Comparison of ENCODE assay signal across 16 cellular contexts in genomic region chr2:165777522-165778186, GRCh38. TPM values are rescaled to one million over a fixed set of nuclear protein-coding genes. Genes with fewer than 3 reads are reported as not detected.
A peak's percentile ranks its signal among the peaks of the same experiment; 100 is the strongest.
DNase-seq lines count a peak whose midpoint lies in the region; ATAC-seq and TF ChIP-seq lines count a peak whose summit lies in the region.
"Had no signal": no experiment of that assay in that cellular context is flagged by ENCODE, and none has a peak within 500 bp of the region (broad histone marks: within the 10 kb centered on the region; RNA-seq: fewer than 3 reads in every experiment).

No MANE protein-coding gene starts in this region.

- H2BK5ac ChIP-seq in H9 (ENCODE audit: insufficient read length, low read length): no peak overlapping the region

- no peak overlapping the region for H2BK12ac ChIP-seq in H9 (ENCODE audit: insufficient read length, low read depth, low read length)

- no peak overlapping the region for H3K14ac ChIP-seq in H9 (ENCODE audit: insufficient read depth, low read length)

- H3K4ac ChIP-seq in H9 (ENCODE audit: low read depth, low read length): no peak overlapping the region

- peaks cover 30% of the 10 kb centered on the region for H3K36me3 Mint-ChIP-seq in activated CD4-positive, alpha-beta T cell treated with anti-CD3 and anti-CD28 coated beads, Interleukin-2, amount 10 ng/mL, durations not matched to agents 24 days and 14 days (ENCODE audit: low read depth)
- H3K36me3 Mint-ChIP-seq in H9 (ENCODE audit: insufficient read depth in 1 of 3, low read depth in 3 of 3): peaks cover 50 to 66% (median 58%) of the 10 kb centered on the region in 3 experiments
- H3K36me3 Mint-ChIP-seq in activated CD8-positive, alpha-beta T cell treated with anti-CD3 and anti-CD28 coated beads for 36 hours (ENCODE audit: low read depth): peaks cover 2% of the 10 kb centered on the region
- peaks cover 6% of the 10 kb centered on the region for H3K36me3 Mint-ChIP-seq in natural killer cell

- no peaks in the 10 kb centered on the region for H3K27me3 ChIP-seq in H9 (ENCODE audit: insufficient read depth, low read length)
- H3K27me3 ChIP-seq in lower lobe of right lung (ENCODE audit: low read depth): no peaks in the 10 kb centered on the region

- ATAC-seq in activated CD8-positive, alpha-beta T cell treated with anti-CD3 and anti-CD28 coated beads for 36 hours: peak; percentile 61
- ATAC-seq in natural killer cell: peak; percentile 80 to 85 (median 84)
- no peak for ATAC-seq in lower lobe of right lung
- ATAC-seq: A549 had no signal

- H3K4me1 Mint-ChIP-seq in activated CD4-positive, alpha-beta T cell treated with anti-CD3 and anti-CD28 coated beads, Interleukin-2, amount 10 ng/mL, durations not matched to agents 24 days and 14 days: peaks cover 17% of the 10 kb centered on the region
- peaks cover 28 to 42% of the 10 kb centered on the region in 2 experiments for H3K4me1 Mint-ChIP-seq in H9
- H3K4me1 Mint-ChIP-seq in activated CD8-positive, alpha-beta T cell treated with anti-CD3 and anti-CD28 coated beads for 36 hours (ENCODE audit: low read depth): peaks cover 5% of the 10 kb centered on the region
- H3K4me1 Mint-ChIP-seq in natural killer cell: peaks cover 64 to 68% of the 10 kb centered on the region in 2 donors

- H3K23me2 ChIP-seq in H9 (ENCODE audit: insufficient read length, low read depth, low read length, poor library complexity, severe bottlenecking): no peaks in the 10 kb centered on the region

- H3K27me3 Mint-ChIP-seq in activated CD4-positive, alpha-beta T cell treated with anti-CD3 and anti-CD28 coated beads, Interleukin-2, amount 10 ng/mL, durations not matched to agents 24 days and 14 days: no peaks in the 10 kb centered on the region
- H3K27me3 Mint-ChIP-seq in H9 (ENCODE audit: low read depth): no peaks in the 10 kb centered on the region
- no peaks in the 10 kb centered on the region for H3K27me3 Mint-ChIP-seq in activated CD8-positive, alpha-beta T cell treated with anti-CD3 and anti-CD28 coated beads for 36 hours
- H3K27me3 Mint-ChIP-seq in natural killer cell (ENCODE audit: low read depth in 2 of 2): no peaks in the 10 kb centered on the region

- H2BK120ac ChIP-seq in H9 (ENCODE audit: low read depth, low read length, poor library complexity, severe bottlenecking): no peak overlapping the region

- POLR2A ChIA-PET in activated CD8-positive, alpha-beta T cell treated with anti-CD3 and anti-CD28 coated beads for 36 hours (lab: Charles Lee): interaction anchor here (0.6 kb wide), 1 partner anchor 234 kb away, joined by 3 read pairs; no protein-coding TSS in a partner anchor

- H3K4me1 ChIP-seq in H9 (ENCODE audit: insufficient read depth, low read length) (peaks cover 15% of the 10 kb centered on the region), lower lobe of right lung (no peaks in the 10 kb centered on the region)
- H3K4me1 ChIP-seq: A549, parathyroid adenoma had no signal

- no peak overlapping the region for H3T11ph ChIP-seq in H9 (ENCODE audit: low read length)

- peak; percentile 66 for DNase-seq in activated CD4-positive, alpha-beta T cell treated with anti-CD3 and anti-CD28 coated beads, Interleukin-2, amount 10 ng/mL, durations not matched to agents 24 days and 14 days
- DNase-seq in activated CD4-positive, alpha-beta T cell treated with anti-CD3 and anti-CD28 coated beads, Interleukin-2, amount 50 U/mL, for 1 hour: no peak
- no peak for DNase-seq in H9
- DNase-seq in activated CD8-positive, alpha-beta T cell treated with anti-CD3 and anti-CD28 coated beads for 36 hours: no peak
- no peak for DNase-seq in natural killer cell
- no peak for DNase-seq in lower lobe of right lung
- DNase-seq in coronary artery (ENCODE audit: low spot score): no peak
- DNase-seq in stimulated activated CD4-positive, alpha-beta T cell treated with anti-CD3 and anti-CD28 coated beads, Interleukin-2, amount 100 ng/mL, for 24 hours: no peak
- DNase-seq: activated CD8-positive, alpha-beta memory T cell treated with anti-CD3 and anti-CD28 coated beads, Interleukin-2, amount 50 U/mL, for 48 hours; amygdala; NCI-H187 treated with DMSO at 0.1 percent for 48 hours; T-helper 9 cell had no signal

- no peak overlapping the region for H2BK20ac ChIP-seq in H9 (ENCODE audit: low read depth, low read length, poor library complexity, severe bottlenecking)

- no peak overlapping the region for H2BK15ac ChIP-seq in H9 (ENCODE audit: low read depth, low read length)

- H2AK5ac ChIP-seq in H9 (ENCODE audit: insufficient read length, low read length): no peak overlapping the region

- H3K27ac Mint-ChIP-seq in activated CD4-positive, alpha-beta T cell treated with anti-CD3 and anti-CD28 coated beads, Interleukin-2, amount 10 ng/mL, durations not matched to agents 24 days and 14 days: peak overlapping the region; percentile 3
- H3K27ac Mint-ChIP-seq in H9 (peak overlapping the region; percentile 17 to 49 (median 41); a peak in 5 of 7 replicates), natural killer cell (peak overlapping the region; percentile 85 to 86)
- H3K27ac Mint-ChIP-seq in activated CD8-positive, alpha-beta T cell treated with anti-CD3 and anti-CD28 coated beads for 36 hours: peak overlapping the region; percentile 17

- H3K4me3 Mint-ChIP-seq in activated CD4-positive, alpha-beta T cell treated with anti-CD3 and anti-CD28 coated beads, Interleukin-2, amount 10 ng/mL, durations not matched to agents 24 days and 14 days: no peak overlapping the region
- H3K4me3 Mint-ChIP-seq in H9 (no peak overlapping the region), natural killer cell (peak overlapping the region; percentile 38)
- no peak overlapping the region for H3K4me3 Mint-ChIP-seq in activated CD8-positive, alpha-beta T cell treated with anti-CD3 and anti-CD28 coated beads for 36 hours

- no peaks in the 10 kb centered on the region for H3K36me3 ChIP-seq in lower lobe of right lung
- H3K36me3 ChIP-seq: thoracic aorta had no signal

- WGBS in H9 (ENCODE audit: extremely low coverage, insufficient read length, low lambda C conversion rate): no CpG with 5 or more reads among the region's 2 CpGs

- intact Hi-C loops in activated CD4-positive, alpha-beta T cell treated with anti-CD3 and anti-CD28 coated beads, Interleukin-2, amount 10 ng/mL, durations not matched to agents 24 days and 14 days (cut with micrococcal nuclease): loop anchor here (2.0 to 5.0 kb wide), 2 partner anchors 15 to 375 kb away; no protein-coding TSS in a partner anchor
- intact Hi-C loops in activated CD8-positive, alpha-beta T cell treated with anti-CD3 and anti-CD28 coated beads for 36 hours (cut with micrococcal nuclease): no loop called here
- intact Hi-C loops in natural killer cell (cut with micrococcal nuclease) (no loop called here), lower lobe of right lung (cut with DNase I) (no loop called here)

- peaks cover 11% of the 10 kb centered on the region for H3K79me1 ChIP-seq in H9 (ENCODE audit: insufficient read depth, low read depth, low read length, poor library complexity, severe bottlenecking)

- H2AFZ ChIP-seq in H9 (ENCODE audit: low read length): no peak overlapping the region
- H2AFZ ChIP-seq: parathyroid adenoma had no signal

- no peak overlapping the region for H3K27ac ChIP-seq in H9 (ENCODE audit: insufficient read length, low read depth, low read length)
- H3K27ac ChIP-seq in lower lobe of right lung: no peak overlapping the region
- no peak overlapping the region for H3K27ac ChIP-seq in coronary artery
- H3K27ac ChIP-seq: A549, parathyroid adenoma, RWPE1, thoracic aorta had no signal

- H4K20me1 ChIP-seq in H9 (ENCODE audit: control insufficient read depth, insufficient read depth, insufficient read length): no peaks in the 10 kb centered on the region

- no peak overlapping the region for H3K18ac ChIP-seq in H9 (ENCODE audit: insufficient read length, low read depth, low read length)

- TF ChIP-seq CTCF in H9 (conservative IDR thresholded peaks at IDR 0.05) (no peak), natural killer cell (IDR thresholded peaks at IDR 0.05) (no peak), lower lobe of right lung (IDR thresholded peaks at IDR 0.05) (no peak), coronary artery (IDR thresholded peaks at IDR 0.05) (no peak)
- TF ChIP-seq CTCF in activated CD8-positive, alpha-beta T cell treated with anti-CD3 and anti-CD28 coated beads for 36 hours (IDR thresholded peaks at IDR 0.05): no peak

- H3K56ac ChIP-seq in H9 (ENCODE audit: insufficient read length, low read depth, low read length): no peak overlapping the region

- H3K23ac ChIP-seq in H9 (ENCODE audit: insufficient read length, low read depth, low read length): no peak overlapping the region

- peaks cover 30% of the 10 kb centered on the region; the same call in 1 of the 2 replicates for H3K79me2 ChIP-seq in H9 (ENCODE audit: insufficient read depth, low read length)
- H3K79me2 ChIP-seq: parathyroid adenoma had no signal

- no peaks in the 10 kb centered on the region for H3K9me3 Mint-ChIP-seq in activated CD4-positive, alpha-beta T cell treated with anti-CD3 and anti-CD28 coated beads, Interleukin-2, amount 10 ng/mL, durations not matched to agents 24 days and 14 days
- H3K9me3 Mint-ChIP-seq in H9: peaks cover 10 to 11% of the 10 kb centered on the region in 2 experiments
- H3K9me3 Mint-ChIP-seq in activated CD8-positive, alpha-beta T cell treated with anti-CD3 and anti-CD28 coated beads for 36 hours: peaks cover 4% of the 10 kb centered on the region
- H3K9me3 Mint-ChIP-seq in natural killer cell: peaks cover 0 to 2% of the 10 kb centered on the region in 2 donors

- no peak overlapping the region for H3K4me3 ChIP-seq in lower lobe of right lung
- no peak overlapping the region for H3K4me3 ChIP-seq in coronary artery
- H3K4me3 ChIP-seq: A549, thoracic aorta had no signal

- H4K8ac ChIP-seq in H9 (replicated peaks; ENCODE audit: insufficient read length, low read depth, low read length): no peak overlapping the region

- CTCF ChIA-PET in activated CD8-positive, alpha-beta T cell treated with anti-CD3 and anti-CD28 coated beads for 36 hours (lab: Charles Lee): interaction anchor here (2.1 kb wide), 1 partner anchor 97 kb away, joined by 5 read pairs; no protein-coding TSS in a partner anchor

- H3K9me3 ChIP-seq in H9 (ENCODE audit: control insufficient read depth, low read depth, low read length) (no peaks in the 10 kb centered on the region), lower lobe of right lung (no peaks in the 10 kb centered on the region)
- H3K9me3 ChIP-seq: A549, thoracic aorta had no signal

- no peak overlapping the region for H4K5ac ChIP-seq in H9 (ENCODE audit: insufficient read length, low read depth, low read length)

- no peak overlapping the region for H3K9ac ChIP-seq in H9 (ENCODE audit: extremely low read depth, insufficient read length, low read length)
- H3K9ac ChIP-seq: parathyroid adenoma had no signal

- H4K91ac ChIP-seq in H9 (ENCODE audit: insufficient read length, low read depth, low read length): no peak overlapping the region

- no peak overlapping the region for H3K4me2 ChIP-seq in H9 (ENCODE audit: insufficient read depth, insufficient read length, low read length)
- H3K4me2 ChIP-seq: A549 had no signal

RNA-seq across cellular contexts. Expression of gene GALNT3, which starts 16.4 kb away (rescaled TPM):
- total RNA-seq in activated CD4-positive, alpha-beta T cell treated with anti-CD3 and anti-CD28 coated beads, Interleukin-2, amount 10 ng/mL, durations not matched to agents 24 days and 14 days: 4.9 and 6.1 TPM in 2 replicates
- total RNA-seq in H9 (2021) (17.3 and 18.5 TPM in 2 replicates), natural killer cell (10 to 100 TPM; 42.9 to 52.7 (median 47.4) TPM), lower lobe of right lung (27.8 TPM)
- 1 to 10 TPM; 1.9 to 2.8 TPM for total RNA-seq in activated CD8-positive, alpha-beta T cell treated with anti-CD3 and anti-CD28 coated beads for 36 hours

Comparison
In these comparisons a context has a peak if more than half of its experiments do, and no peak if none do; other contexts are left out.
1. H3K27ac Mint-ChIP-seq: peak in every context shown above with its lines; median percentile 86 in natural killer cell; 41 in H9; 17 in activated CD8-positive, alpha-beta T cell treated with anti-CD3 and anti-CD28 coated beads for 36 hours; 3 in activated CD4-positive, alpha-beta T cell treated with anti-CD3 and anti-CD28 coated beads, Interleukin-2, amount 10 ng/mL, durations not matched to agents 24 days and 14 days.
2. ATAC-seq: peak in activated CD8-positive, alpha-beta T cell treated with anti-CD3 and anti-CD28 coated beads for 36 hours (single experiment) and natural killer cell (3 of 3); none in lower lobe of right lung (0 of 2).